2 cellular contexts compared by ENCODE assay signal in the genomic region with DNA sequence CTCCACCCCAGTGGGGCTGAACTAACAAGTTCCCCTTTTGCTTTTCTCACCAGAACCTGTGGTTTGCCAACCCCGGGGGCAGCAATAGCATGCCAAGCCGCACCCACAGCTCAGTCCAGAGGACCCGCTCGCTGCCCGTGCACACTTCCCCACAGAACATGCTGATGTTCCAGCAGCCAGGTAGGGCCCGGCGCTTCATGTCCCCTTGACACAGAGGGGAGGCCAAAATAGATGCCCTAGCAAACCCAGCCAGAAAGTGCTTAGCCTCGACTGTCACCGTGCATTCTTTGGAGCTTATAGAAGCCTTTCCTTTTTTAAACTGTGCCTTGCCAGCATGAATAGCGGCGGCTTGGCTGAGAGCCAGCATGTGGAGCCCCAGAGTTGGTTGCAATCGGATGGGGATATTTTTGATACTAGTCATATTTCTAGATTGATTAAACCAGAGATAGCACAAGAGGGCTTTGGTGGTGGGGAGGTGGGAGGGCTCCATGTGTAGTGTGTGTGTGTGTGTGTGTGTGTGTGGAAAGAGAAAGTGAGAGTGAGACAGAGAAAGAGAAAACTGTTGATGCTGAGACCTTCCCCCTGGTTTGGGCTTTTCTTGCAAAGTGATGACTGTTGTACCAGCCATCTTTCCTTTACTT.
TF ChIP-seq lines count a peak whose summit lies in the region.

No MANE protein-coding gene starts in this region.

TF ChIP-seq in endothelial cell of umbilical vein, 7 proteins besides CTCF, POLR2A, EP300 and RAD21 (continued from another document):
- TF ChIP-seq, protein P1, sequence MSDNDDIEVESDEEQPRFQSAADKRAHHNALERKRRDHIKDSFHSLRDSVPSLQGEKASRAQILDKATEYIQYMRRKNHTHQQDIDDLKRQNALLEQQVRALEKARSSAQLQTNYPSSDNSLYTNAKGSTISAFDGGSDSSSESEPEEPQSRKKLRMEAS (IDR thresholded peaks at IDR 0.05; ENCODE audit: insufficient read depth, insufficient read length), result no peak
- TF ChIP-seq JUN (IDR thresholded peaks at IDR 0.05; ENCODE audit: borderline replicate concordance, insufficient read depth, insufficient read length, low read depth) (no peak), POLR2AphosphoS5 (IDR thresholded peaks at IDR 0.05; ENCODE audit: insufficient read depth, low read depth, low read length) (no peak)

TF ChIP-seq in HEK293T, 16 proteins besides CTCF, POLR2A, EP300 and RAD21 (continued from another document):
- TF ChIP-seq, protein P2, sequence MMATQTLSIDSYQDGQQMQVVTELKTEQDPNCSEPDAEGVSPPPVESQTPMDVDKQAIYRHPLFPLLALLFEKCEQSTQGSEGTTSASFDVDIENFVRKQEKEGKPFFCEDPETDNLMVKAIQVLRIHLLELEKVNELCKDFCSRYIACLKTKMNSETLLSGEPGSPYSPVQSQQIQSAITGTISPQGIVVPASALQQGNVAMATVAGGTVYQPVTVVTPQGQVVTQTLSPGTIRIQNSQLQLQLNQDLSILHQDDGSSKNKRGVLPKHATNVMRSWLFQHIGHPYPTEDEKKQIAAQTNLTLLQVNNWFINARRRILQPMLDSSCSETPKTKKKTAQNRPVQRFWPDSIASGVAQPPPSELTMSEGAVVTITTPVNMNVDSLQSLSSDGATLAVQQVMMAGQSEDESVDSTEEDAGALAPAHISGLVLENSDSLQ (IDR thresholded peaks at IDR 0.05), result no peak
- TF ChIP-seq FOXA1 (IDR thresholded peaks at IDR 0.05) (no peak), SUZ12 (IDR thresholded peaks at IDR 0.05) (no peak), ZNF384 (IDR thresholded peaks at IDR 0.05) (no peak), NFRKB (IDR thresholded peaks at IDR 0.05) (no peak)
